In the genomic region with DNA sequence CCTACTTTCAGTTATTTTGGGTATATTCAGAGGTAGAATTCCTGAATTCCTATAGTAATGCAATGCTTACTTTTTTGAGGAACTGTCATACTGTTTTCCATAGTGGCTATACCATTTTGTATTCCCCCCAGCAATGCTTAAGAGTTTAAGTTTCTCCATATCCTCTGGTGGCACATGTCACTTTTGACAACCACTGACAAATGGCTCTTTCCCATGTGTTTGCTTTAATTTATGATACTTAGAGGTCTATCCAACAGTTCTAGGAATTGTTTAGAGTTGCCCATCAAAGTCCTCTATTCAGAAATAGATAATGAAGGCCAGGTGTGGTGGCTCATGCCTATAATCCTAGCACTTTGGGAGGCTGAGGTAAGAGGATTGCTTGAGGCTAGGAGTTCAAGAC, we compare ENCODE assay signal across 26 cellular contexts.
"Had no signal": no experiment of that assay in that cellular context is flagged by ENCODE, and none has a peak within 500 bp of the region (broad histone marks: within the 10 kb centered on the region; RNA-seq: fewer than 3 reads in every experiment).

No MANE protein-coding gene starts in this region.

- ATAC-seq: stimulated activated effector memory CD8-positive, alpha-beta T cell treated with anti-CD3 and anti-CD28 coated beads, Interleukin-12 subunit alpha, Interleukin-12 subunit beta, amount 100 ng/mL, for 72 hours; stimulated activated memory B cell treated with anti-CD40 and anti-IgM and Interleukin-4, amounts not matched to agents 10 μg/mL and 1 μg/mL and 100 μg/mL, for 72 hours; stimulated activated naive B cell treated with anti-CD40 and anti-IgM and Interleukin-4, amounts not matched to agents 10 μg/mL and 1 μg/mL and 100 μg/mL, for 72 hours; stimulated activated naive CD8-positive, alpha-beta T cell treated with anti-CD3 and anti-CD28 coated beads, Interleukin-15, amount 100 ng/mL, for 72 hours; upper lobe of right lung had no signal

- H3K36me3 ChIP-seq: stomach, suprapubic skin, thoracic aorta, thyroid gland, tibial artery, tibial nerve, transverse colon, upper lobe of left lung, upper lobe of right lung, uterus, vagina had no signal

- H3K27ac ChIP-seq: stomach, suprapubic skin, testis, thoracic aorta, thyroid gland, tibial artery, tibial nerve, transverse colon, upper lobe of left lung, upper lobe of right lung, uterus, vagina had no signal

- H3K4me1 ChIP-seq: stomach, suprapubic skin, testis, thyroid gland, tibial artery, tibial nerve, transverse colon, upper lobe of left lung, upper lobe of right lung, uterus, vagina had no signal

- H3K9me3 ChIP-seq: stomach, suprapubic skin, testis, thoracic aorta, thyroid gland, tibial artery, transverse colon, upper lobe of left lung, upper lobe of right lung, uterus, vagina had no signal

- FAIRE-seq: urothelium cell line had no signal

- H3K27me3 ChIP-seq: stomach, suprapubic skin, testis, thyroid gland, tibial artery, tibial nerve, transverse colon, upper lobe of left lung, upper lobe of right lung, uterus, vagina had no signal

- H3K4me3 ChIP-seq: stomach, suprapubic skin, testis, thoracic aorta, thyroid gland, tibial artery, tibial nerve, transverse colon, upper lobe of left lung, upper lobe of right lung, uterus, vagina had no signal

- DNase-seq: stimulated activated CD4-positive, alpha-beta T cell treated with anti-CD3 and anti-CD28 coated beads, Interleukin-2, amount 100 ng/mL, for 48 hours; stimulated activated CD4-positive, alpha-beta T cell treated with anti-CD3 and anti-CD28 coated beads, Interleukin-4, amount 100 ng/mL, for 1 hour; stimulated activated CD4-positive, alpha-beta T cell treated with anti-CD3 and anti-CD28 coated beads, Interleukin-4, amount 100 ng/mL, for 24 hours; stimulated activated CD4-positive, alpha-beta T cell treated with anti-CD3 and anti-CD28 coated beads, Interleukin-4, amount 100 ng/mL, for 4 hours; stimulated activated CD8-positive, alpha-beta memory T cell treated with anti-CD3 and anti-CD28 coated beads, Interleukin-4, amount 100 ng/mL, for 48 hours; stimulated activated naive B cell treated with anti-CD40 and anti-IgM and Interleukin-4, amounts not matched to agents 10 μg/mL and 1 μg/mL and 100 μg/mL, for 72 hours; stimulated activated naive CD4-positive, alpha-beta T cell; stimulated activated naive CD4-positive, alpha-beta T cell treated with Interleukin-2 at 50 U/mL for 16 hours; stimulated activated naive CD8-positive, alpha-beta T cell treated with anti-CD3 and anti-CD28 coated beads, Interleukin-15, amount 100 ng/mL, for 72 hours; stomach; substantia nigra; testis; thyroid gland; tibial artery; transverse colon; trophoblast cell; upper lobe of left lung; upper lobe of right lung; uterus had no signal
